24 cellular contexts compared by ENCODE assay signal in genomic region chr1:212215910-212216309, GRCh38.
"Had no signal": no experiment of that assay in that cellular context is flagged by ENCODE, and none has a peak within 500 bp of the region (broad histone marks: within the 10 kb centered on the region; RNA-seq: fewer than 3 reads in every experiment).

No MANE protein-coding gene starts in this region.

- H3K4me1 ChIP-seq: gastrocnemius medialis, sigmoid colon, testis, tibial artery had no signal

- H3K4me3 ChIP-seq: gastrocnemius medialis, lung, ovary, psoas muscle, sigmoid colon, testis, tibial artery had no signal

- H3K36me3 ChIP-seq: gastrocnemius medialis, ovary, sigmoid colon, tibial artery had no signal

- H3K9me3 ChIP-seq: gastrocnemius medialis, ovary, psoas muscle, sigmoid colon, testis, tibial artery had no signal

- DNase-seq: cortex of kidney; effector CD4-positive, alpha-beta T cell; foreskin fibroblast; gastrocnemius medialis; head of caudate nucleus; kidney; natural killer cell; occipital lobe; ovary; posterior cingulate gyrus; psoas muscle; right cardiac atrium; sigmoid colon; stimulated activated CD4-positive, alpha-beta T cell treated with anti-CD3 and anti-CD28 coated beads, Interleukin-2, amount 100 ng/mL, for 24 hours; stimulated activated CD4-positive, alpha-beta T cell treated with anti-CD3 and anti-CD28 coated beads, Interleukin-4, amount 100 ng/mL, for 24 hours; stimulated activated naive CD4-positive, alpha-beta T cell treated with Interleukin-2 at 50 U/mL for 16 hours; substantia nigra; testis; tibial artery had no signal

- H3K27ac ChIP-seq: epithelial cell of prostate, gastrocnemius medialis, ovary, psoas muscle, sigmoid colon, testis, tibial artery had no signal

- FAIRE-seq: kidney had no signal

- ATAC-seq: esophagus mucosa; gastrocnemius medialis; left lobe of liver; natural killer cell; psoas muscle; right cardiac atrium; stimulated activated effector memory CD8-positive, alpha-beta T cell treated with anti-CD3 and anti-CD28 coated beads, Interleukin-12 subunit alpha, Interleukin-12 subunit beta, amount 100 ng/mL, for 72 hours had no signal

- H3K27me3 ChIP-seq: gastrocnemius medialis, ovary, sigmoid colon, testis, tibial artery had no signal
